ENCODE assay signal across 10 cellular contexts in genomic region chr4:82515705-82516104, GRCh38. TPM values are rescaled to one million over a fixed set of nuclear protein-coding genes. Genes with fewer than 3 reads are reported as not detected.
A peak's percentile ranks its signal among the peaks of the same experiment; 100 is the strongest.
DNase-seq lines count a peak whose midpoint lies in the region; ATAC-seq and TF ChIP-seq lines count a peak whose summit lies in the region.
"Had no signal": no experiment of that assay in that cellular context is flagged by ENCODE, and none has a peak within 500 bp of the region (broad histone marks: within the 10 kb centered on the region; RNA-seq: fewer than 3 reads in every experiment).

No MANE protein-coding gene starts in this region.

- no peak overlapping the region for H3K4me3 ChIP-seq in trophoblast cell (ENCODE audit: low read depth, low read length)
- H3K4me3 ChIP-seq: SK-N-MC had no signal

- H4K91ac ChIP-seq in trophoblast cell (ENCODE audit: low read depth, low read length): peak overlapping the region; percentile 4

- H3K4ac ChIP-seq in trophoblast cell (ENCODE audit: low read depth, low read length): no peak overlapping the region

- DNase-seq in EH (ENCODE audit: low read depth): peak; percentile 94
- peak; percentile 78 for DNase-seq in fibroblast of the conjunctiva (ENCODE audit: low read depth)
- DNase-seq in trophoblast cell: no peak
- DNase-seq: activated T-cell treated with anti-CD3 and anti-CD28 coated beads, Interleukin-2, amount 50 U/mL, for 72 hours had no signal

- H3K18ac ChIP-seq in trophoblast cell (ENCODE audit: low read length): no peak overlapping the region

- H3K14ac ChIP-seq in trophoblast cell (ENCODE audit: low read length): no peak overlapping the region

- H3K79me2 ChIP-seq in trophoblast cell (ENCODE audit: control insufficient read depth, insufficient read depth, low read length, poor library complexity): no peaks in the 10 kb centered on the region

- H2BK12ac ChIP-seq in trophoblast cell (ENCODE audit: low read length): no peak overlapping the region

- no peak overlapping the region for H3K23ac ChIP-seq in trophoblast cell (ENCODE audit: low read length)

- H3K4me1 ChIP-seq in trophoblast cell (ENCODE audit: control insufficient read depth in 1 of 2, insufficient read depth in 2 of 2, low read length in 2 of 2): peaks cover 5 to 9% of the 10 kb centered on the region in 2 experiments

- H3K27me3 ChIP-seq in trophoblast cell (ENCODE audit: insufficient read depth, low read length): no peaks in the 10 kb centered on the region

- H2AFZ ChIP-seq in trophoblast cell (ENCODE audit: insufficient read depth, low read length, poor library complexity): no peak overlapping the region

- H2BK5ac ChIP-seq in trophoblast cell (ENCODE audit: low read depth, low read length, poor library complexity): no peak overlapping the region

- peaks cover 1% of the 10 kb centered on the region for H3K9me3 ChIP-seq in trophoblast cell (ENCODE audit: insufficient read depth, low read depth, low read length)

- no peak overlapping the region for H3K27ac ChIP-seq in trophoblast cell (ENCODE audit: low read depth, low read length)
- H3K27ac ChIP-seq: SK-N-MC had no signal

- H4K12ac ChIP-seq in trophoblast cell (ENCODE audit: low read depth, low read length): no peak overlapping the region

- peak overlapping the region; percentile 1 for H4K8ac ChIP-seq in trophoblast cell (ENCODE audit: low read depth, low read length)

- ATAC-seq in SK-N-SH treated with all-trans-retinoic acid at 6 μM for 48 hours: peak; percentile 32
- no peak for ATAC-seq in HG03354 (IDR thresholded peaks at IDR 0.05; ENCODE audit: poor library complexity, severe bottlenecking, unreplicated experiment)
- ATAC-seq in GM19455 (IDR thresholded peaks at IDR 0.05; ENCODE audit: unreplicated experiment): no peak
- no peak for ATAC-seq in HG03378 (IDR thresholded peaks at IDR 0.05; ENCODE audit: unreplicated experiment)
- no peak for ATAC-seq in HG03175 (IDR thresholded peaks at IDR 0.05; ENCODE audit: unreplicated experiment)
- ATAC-seq: activated T-cell treated with anti-CD3 and anti-CD28 coated beads, Interleukin-2, amount 50 U/mL, for 72 hours had no signal

- no peaks in the 10 kb centered on the region for H3K79me1 ChIP-seq in trophoblast cell (ENCODE audit: low read length)

- no peak overlapping the region for H2AK5ac ChIP-seq in trophoblast cell (ENCODE audit: low read length)

- H2BK120ac ChIP-seq in trophoblast cell (ENCODE audit: insufficient read depth, low read length, poor library complexity): no peak overlapping the region

- no CpG with 5 or more reads among the region's 3 CpGs for WGBS in trophoblast cell (ENCODE audit: extremely low coverage, insufficient coverage, insufficient read length)

- no peak overlapping the region for H3K9ac ChIP-seq in trophoblast cell (ENCODE audit: low read length)

- no peak overlapping the region for H3K4me2 ChIP-seq in trophoblast cell (ENCODE audit: low read length)

- H3K36me3 ChIP-seq in trophoblast cell (ENCODE audit: control insufficient read depth in 1 of 2, insufficient read depth in 2 of 2, low read length in 2 of 2): no peaks in the 10 kb centered on the region

TF ChIP-seq in SK-N-SH treated with all-trans-retinoic acid at 6 μM for 48 hours, 23 proteins besides CTCF, POLR2A, EP300 and RAD21:
- no peak for TF ChIP-seq ESRRG (CRISPR knock-in tag; IDR thresholded peaks at IDR 0.05)
- TF ChIP-seq OSR1 (CRISPR knock-in tag; IDR thresholded peaks at IDR 0.05): no peak
- no peak for TF ChIP-seq ZNF70 (CRISPR knock-in tag; IDR thresholded peaks at IDR 0.05)
- TF ChIP-seq TOX (CRISPR knock-in tag; IDR thresholded peaks at IDR 0.05; ENCODE audit: borderline replicate concordance): no peak
- TF ChIP-seq ZNF8 (CRISPR knock-in tag; IDR thresholded peaks at IDR 0.05): no peak
- no peak for TF ChIP-seq ARNTL (CRISPR knock-in tag; IDR thresholded peaks at IDR 0.05; ENCODE audit: borderline replicate concordance, low read depth)
- TF ChIP-seq TCF4 (CRISPR knock-in tag; IDR thresholded peaks at IDR 0.05; ENCODE audit: borderline replicate concordance): no peak
- no peak for TF ChIP-seq CREB5 (CRISPR knock-in tag; IDR thresholded peaks at IDR 0.05; ENCODE audit: low read depth)
- no peak for TF ChIP-seq SNAI2 (CRISPR knock-in tag; IDR thresholded peaks at IDR 0.05)
- no peak for TF ChIP-seq TSHZ2 (CRISPR knock-in tag; IDR thresholded peaks at IDR 0.05)
- no peak for TF ChIP-seq PPARA (CRISPR knock-in tag; IDR thresholded peaks at IDR 0.05; ENCODE audit: borderline replicate concordance)
- no peak for TF ChIP-seq GLIS3 (CRISPR knock-in tag; IDR thresholded peaks at IDR 0.05)
- TF ChIP-seq RARB (CRISPR knock-in tag; IDR thresholded peaks at IDR 0.05): no peak
- no peak for TF ChIP-seq BACH2 (CRISPR knock-in tag; IDR thresholded peaks at IDR 0.05; ENCODE audit: borderline replicate concordance)
- no peak for TF ChIP-seq PATZ1 (CRISPR knock-in tag; IDR thresholded peaks at IDR 0.05; ENCODE audit: borderline replicate concordance)
- no peak for TF ChIP-seq ZC3H10 (CRISPR knock-in tag; IDR thresholded peaks at IDR 0.05)
- TF ChIP-seq CSRNP3 (CRISPR knock-in tag; IDR thresholded peaks at IDR 0.05): no peak
- TF ChIP-seq ZFP30 (CRISPR knock-in tag; IDR thresholded peaks at IDR 0.05): no peak
- no peak for TF ChIP-seq ISL1 (CRISPR knock-in tag; IDR thresholded peaks at IDR 0.05)
- TF ChIP-seq ZFP3 (CRISPR knock-in tag; IDR thresholded peaks at IDR 0.05): no peak

RNA-seq across cellular contexts. Expression of gene TMEM150C, which starts 46.1 kb away (rescaled TPM):
- polyA plus RNA-seq in trophoblast cell (2013): 1.5 and 1.7 TPM in 2 replicates

Comparison
In these comparisons a context has a peak if more than half of its experiments do, and no peak if none do; other contexts are left out.
1. DNase-seq: peak in EH (single experiment) and fibroblast of the conjunctiva (single experiment); none in trophoblast cell (0 of 2).